In genomic region chr3:74633021-74633420, GRCh38 we compare ENCODE assay signal across 24 cellular contexts. TPM values are rescaled to one million over a fixed set of nuclear protein-coding genes. Genes with fewer than 3 reads are reported as not detected.
"Had no signal": no experiment of that assay in that cellular context is flagged by ENCODE, and none has a peak within 500 bp of the region (broad histone marks: within the 10 kb centered on the region; RNA-seq: fewer than 3 reads in every experiment).

No MANE protein-coding gene starts in this region.

- H3K27ac ChIP-seq: body of pancreas, heart left ventricle, upper lobe of right lung, VCaP had no signal

- H3K4me3 Mint-ChIP-seq: activated CD4-positive, alpha-beta memory T cell treated with anti-CD3 and anti-CD28 coated beads, Interleukin-2, amount 10 ng/mL, durations not matched to agents 7 days and 5 days; activated CD4-positive, alpha-beta T cell treated with anti-CD3 and anti-CD28 coated beads, Interleukin-2, amount 10 ng/mL, durations not matched to agents 24 days and 14 days; activated naive CD4-positive, alpha-beta T cell treated with anti-CD3 and anti-CD28 coated beads for 36 hours; activated naive CD8-positive, alpha-beta T cell treated with anti-CD3 and anti-CD28 coated beads, Interleukin-2, amount 10 ng/mL, durations not matched to agents 7 days and 5 days; activated T-cell treated with anti-CD3 and anti-CD28 coated beads, Interleukin-2, amount 50 U/mL, for 72 hours; dendritic cell treated with granulocyte-macrophage colony-stimulating factor and Interleukin-4, amounts not matched to agents 40 ng/mL and 50 ng/mL, for 4 days; naive thymus-derived CD4-positive, alpha-beta T cell; neural crest cell; stimulated activated naive B cell treated with anti-CD40 and anti-IgM and Interleukin-4, amounts not matched to agents 10 μg/mL and 1 μg/mL and 100 μg/mL, for 72 hours; T-helper 2 cell treated with Interferon-gamma antibody and Interleukin-4, amounts not matched to agents 5 μg/mL and 100 μg/mL, for 36 hours had no signal

- DNase-seq: activated CD4-positive, alpha-beta memory T cell treated with anti-CD3 and anti-CD28 coated beads, Interleukin-2, amount 10 ng/mL, durations not matched to agents 7 days and 5 days; activated CD4-positive, alpha-beta T cell treated with anti-CD3 and anti-CD28 coated beads, Interleukin-2, amount 10 ng/mL, durations not matched to agents 24 days and 14 days; activated effector memory CD4-positive, alpha-beta T cell treated with Interleukin-2 at 50 U/mL for 16 hours; activated naive CD4-positive, alpha-beta T cell treated with anti-CD3 and anti-CD28 coated beads for 36 hours; activated naive CD8-positive, alpha-beta T cell treated with anti-CD3 and anti-CD28 coated beads, Interleukin-2, amount 10 ng/mL, durations not matched to agents 7 days and 5 days; activated T-cell treated with anti-CD3 and anti-CD28 coated beads, Interleukin-2, amount 50 U/mL, for 72 hours; amygdala; body of pancreas; effector CD4-positive, alpha-beta T cell; heart left ventricle; left colon; mesenchymal stem cell; naive thymus-derived CD4-positive, alpha-beta T cell; occipital lobe; stimulated activated CD4-positive, alpha-beta T cell treated with anti-CD3 and anti-CD28 coated beads, Interleukin-15, amount 100 ng/mL, for 24 hours; stimulated activated naive B cell treated with anti-CD40 and anti-IgM and Interleukin-4, amounts not matched to agents 10 μg/mL and 1 μg/mL and 100 μg/mL, for 72 hours; upper lobe of right lung had no signal

- H3K36me3 ChIP-seq: heart left ventricle, upper lobe of right lung had no signal

- H3K27me3 ChIP-seq: body of pancreas, heart left ventricle, upper lobe of right lung had no signal

- H3K9me3 ChIP-seq: body of pancreas, heart left ventricle, upper lobe of right lung had no signal

- H3K27ac Mint-ChIP-seq: activated CD4-positive, alpha-beta memory T cell treated with anti-CD3 and anti-CD28 coated beads, Interleukin-2, amount 10 ng/mL, durations not matched to agents 7 days and 5 days; activated CD4-positive, alpha-beta T cell treated with anti-CD3 and anti-CD28 coated beads, Interleukin-2, amount 10 ng/mL, durations not matched to agents 24 days and 14 days; activated naive CD4-positive, alpha-beta T cell treated with anti-CD3 and anti-CD28 coated beads for 36 hours; activated naive CD8-positive, alpha-beta T cell treated with anti-CD3 and anti-CD28 coated beads, Interleukin-2, amount 10 ng/mL, durations not matched to agents 7 days and 5 days; activated T-cell treated with anti-CD3 and anti-CD28 coated beads, Interleukin-2, amount 50 U/mL, for 72 hours; dendritic cell treated with granulocyte-macrophage colony-stimulating factor and Interleukin-4, amounts not matched to agents 40 ng/mL and 50 ng/mL, for 4 days; naive thymus-derived CD4-positive, alpha-beta T cell; stimulated activated naive B cell treated with anti-CD40 and anti-IgM and Interleukin-4, amounts not matched to agents 10 μg/mL and 1 μg/mL and 100 μg/mL, for 72 hours; T-helper 2 cell treated with Interferon-gamma antibody and Interleukin-4, amounts not matched to agents 5 μg/mL and 100 μg/mL, for 36 hours had no signal

- H3K36me3 Mint-ChIP-seq: activated naive CD8-positive, alpha-beta T cell treated with anti-CD3 and anti-CD28 coated beads, Interleukin-2, amount 10 ng/mL, durations not matched to agents 7 days and 5 days; naive thymus-derived CD4-positive, alpha-beta T cell; stimulated activated naive B cell treated with anti-CD40 and anti-IgM and Interleukin-4, amounts not matched to agents 10 μg/mL and 1 μg/mL and 100 μg/mL, for 72 hours had no signal

- H3K27me3 Mint-ChIP-seq: activated CD4-positive, alpha-beta memory T cell treated with anti-CD3 and anti-CD28 coated beads, Interleukin-2, amount 10 ng/mL, durations not matched to agents 7 days and 5 days; activated CD4-positive, alpha-beta T cell treated with anti-CD3 and anti-CD28 coated beads, Interleukin-2, amount 10 ng/mL, durations not matched to agents 24 days and 14 days; activated naive CD8-positive, alpha-beta T cell treated with anti-CD3 and anti-CD28 coated beads, Interleukin-2, amount 10 ng/mL, durations not matched to agents 7 days and 5 days; dendritic cell treated with granulocyte-macrophage colony-stimulating factor and Interleukin-4, amounts not matched to agents 40 ng/mL and 50 ng/mL, for 4 days; naive thymus-derived CD4-positive, alpha-beta T cell; stimulated activated naive B cell treated with anti-CD40 and anti-IgM and Interleukin-4, amounts not matched to agents 10 μg/mL and 1 μg/mL and 100 μg/mL, for 72 hours had no signal

- H3K4me1 Mint-ChIP-seq: activated CD4-positive, alpha-beta memory T cell treated with anti-CD3 and anti-CD28 coated beads, Interleukin-2, amount 10 ng/mL, durations not matched to agents 7 days and 5 days; activated CD4-positive, alpha-beta T cell treated with anti-CD3 and anti-CD28 coated beads, Interleukin-2, amount 10 ng/mL, durations not matched to agents 24 days and 14 days; activated naive CD8-positive, alpha-beta T cell treated with anti-CD3 and anti-CD28 coated beads, Interleukin-2, amount 10 ng/mL, durations not matched to agents 7 days and 5 days; naive thymus-derived CD4-positive, alpha-beta T cell; neural crest cell; stimulated activated naive B cell treated with anti-CD40 and anti-IgM and Interleukin-4, amounts not matched to agents 10 μg/mL and 1 μg/mL and 100 μg/mL, for 72 hours had no signal

- H3K4me1 ChIP-seq: heart left ventricle, upper lobe of right lung had no signal

- H3K4me2 ChIP-seq: smooth muscle cell had no signal

- H3K4me3 ChIP-seq: body of pancreas, heart left ventricle, smooth muscle cell, upper lobe of right lung had no signal

- ATAC-seq: activated CD4-positive, CD25-positive, alpha-beta regulatory T cell treated with anti-CD3 and anti-CD28 coated beads, Interleukin-2, amount 50 U/mL, for 24 hours; activated T-cell treated with anti-CD3 and anti-CD28 coated beads, Interleukin-2, amount 50 U/mL, for 72 hours; body of pancreas; heart left ventricle; left colon; naive thymus-derived CD4-positive, alpha-beta T cell; sciatic nerve; stimulated activated naive B cell treated with anti-CD40 and anti-IgM and Interleukin-4, amounts not matched to agents 10 μg/mL and 1 μg/mL and 100 μg/mL, for 72 hours; upper lobe of right lung had no signal

- H3K9me3 Mint-ChIP-seq: activated CD4-positive, alpha-beta memory T cell treated with anti-CD3 and anti-CD28 coated beads, Interleukin-2, amount 10 ng/mL, durations not matched to agents 7 days and 5 days; activated CD4-positive, alpha-beta T cell treated with anti-CD3 and anti-CD28 coated beads, Interleukin-2, amount 10 ng/mL, durations not matched to agents 24 days and 14 days; dendritic cell treated with granulocyte-macrophage colony-stimulating factor and Interleukin-4, amounts not matched to agents 40 ng/mL and 50 ng/mL, for 4 days had no signal

RNA-seq across cellular contexts. Expression of gene CNTN3, which starts 18.6 kb away (rescaled TPM):
- total RNA-seq: activated CD4-positive, alpha-beta memory T cell treated with anti-CD3 and anti-CD28 coated beads, Interleukin-2, amount 10 ng/mL, durations not matched to agents 7 days and 5 days; activated CD4-positive, alpha-beta T cell treated with anti-CD3 and anti-CD28 coated beads, Interleukin-2, amount 10 ng/mL, durations not matched to agents 24 days and 14 days; activated naive CD4-positive, alpha-beta T cell treated with anti-CD3 and anti-CD28 coated beads for 36 hours; activated naive CD8-positive, alpha-beta T cell treated with anti-CD3 and anti-CD28 coated beads, Interleukin-2, amount 10 ng/mL, durations not matched to agents 7 days and 5 days; activated T-cell treated with anti-CD3 and anti-CD28 coated beads, Interleukin-2, amount 50 U/mL, for 72 hours; naive thymus-derived CD4-positive, alpha-beta T cell; smooth muscle cell had no signal
- polyA plus RNA-seq: naive thymus-derived CD4-positive, alpha-beta T cell; smooth muscle cell had no signal
